Comparison of ENCODE assay signal across 14 cellular contexts in genomic region chr6:134727068-134727467, GRCh38.
"Had no signal": no experiment of that assay in that cellular context is flagged by ENCODE, and none has a peak within 500 bp of the region (broad histone marks: within the 10 kb centered on the region; RNA-seq: fewer than 3 reads in every experiment).

No MANE protein-coding gene starts in this region.

- FAIRE-seq: K562, RCC 7860 had no signal

- DNase-seq: Kasumi-1, MM.1S, NCI-H1092 treated with DMSO at 0.1 percent for 48 hours, NCI-H1436, NCI-H187, NCI-H2029, NCI-H2081 treated with DMSO at 0.1 percent for 48 hours, NCI-H2171, NCI-H226, NCI-H446, NCI-H510A treated with DMSO at 0.1 percent for 48 hours, NCI-H526 had no signal
